Comparison of ENCODE assay signal across 16 cellular contexts in genomic region chr14:38070213-38070612, GRCh38.
DNase-seq lines count a peak whose midpoint lies in the region; ATAC-seq, FAIRE-seq and TF ChIP-seq lines count a peak whose summit lies in the region.
"Had no signal": no experiment of that assay in that cellular context is flagged by ENCODE, and none has a peak within 500 bp of the region (broad histone marks: within the 10 kb centered on the region; RNA-seq: fewer than 3 reads in every experiment).

No MANE protein-coding gene starts in this region.

- H4K20me1 ChIP-seq in GM23248 (ENCODE audit: insufficient read depth) (no peaks in the 10 kb centered on the region), astrocyte (ENCODE audit: insufficient read depth, low read length) (no peaks in the 10 kb centered on the region), osteoblast (ENCODE audit: insufficient read depth, low read length) (no peaks in the 10 kb centered on the region)
- H4K20me1 ChIP-seq: BLaER1 treated with 17β-estradiol and CSF1 and Interleukin-3, amounts not matched to agents 10 nM and 100 nM had no signal

- no peak overlapping the region for H3K4me3 ChIP-seq in GM23248
- H3K4me3 ChIP-seq in astrocyte (ENCODE audit: insufficient read depth, low read depth, low read length): no peak overlapping the region
- no peak overlapping the region for H3K4me3 ChIP-seq in osteoblast (ENCODE audit: insufficient read depth, low read length)
- H3K4me3 ChIP-seq: BLaER1 treated with 17β-estradiol and CSF1 and Interleukin-3, amounts not matched to agents 10 nM and 100 nM; K562 had no signal

- TF ChIP-seq CTCF in astrocyte (IDR thresholded peaks at IDR 0.05; ENCODE audit: insufficient read depth, low read depth, low read length): no peak
- no peak for TF ChIP-seq CTCF in osteoblast (IDR thresholded peaks at IDR 0.05; ENCODE audit: extremely low read depth, low read depth, low read length)

- 74 to 75% methylated on average over 1 of the region's 1 CpG for WGBS in GM23248 (ENCODE audit: low coverage in 1 of 2, low lambda C conversion rate in 2 of 2, missing lambda C conversion rate in 2 of 2), 2 experiments

- H3K27ac ChIP-seq in GM23248: no peak overlapping the region
- no peak overlapping the region for H3K27ac ChIP-seq in astrocyte (ENCODE audit: low read depth, low read length)
- H3K27ac ChIP-seq in osteoblast (ENCODE audit: low read depth, low read length): no peak overlapping the region
- H3K27ac ChIP-seq: BLaER1 treated with 17β-estradiol and CSF1 and Interleukin-3, amounts not matched to agents 10 nM and 100 nM had no signal

- H3K4me2 ChIP-seq in GM23248 (ENCODE audit: unreplicated experiment) (no peak overlapping the region), astrocyte (ENCODE audit: low read length) (no peak overlapping the region), osteoblast (ENCODE audit: insufficient read depth, low read length) (no peak overlapping the region)
- H3K4me2 ChIP-seq: BLaER1 treated with 17β-estradiol and CSF1 and Interleukin-3, amounts not matched to agents 10 nM and 100 nM had no signal

- H3K27me3 ChIP-seq in GM23248 (replicated peaks; ENCODE audit: insufficient read depth) (no peaks in the 10 kb centered on the region), astrocyte (ENCODE audit: insufficient read depth, low read length) (no peaks in the 10 kb centered on the region), osteoblast (ENCODE audit: insufficient read depth, low read length) (no peaks in the 10 kb centered on the region)
- H3K27me3 ChIP-seq: BLaER1 treated with 17β-estradiol and CSF1 and Interleukin-3, amounts not matched to agents 10 nM and 100 nM had no signal

- H3K36me3 ChIP-seq in GM23248 (ENCODE audit: low read depth) (no peaks in the 10 kb centered on the region), astrocyte (ENCODE audit: insufficient read depth, low read length) (no peaks in the 10 kb centered on the region), osteoblast (ENCODE audit: insufficient read depth, low read length) (no peaks in the 10 kb centered on the region)
- H3K36me3 ChIP-seq: BLaER1 treated with 17β-estradiol and CSF1 and Interleukin-3, amounts not matched to agents 10 nM and 100 nM had no signal

- no peak overlapping the region for H2AFZ ChIP-seq in GM23248
- no peak overlapping the region for H2AFZ ChIP-seq in astrocyte (ENCODE audit: low read depth, low read length)
- no peak overlapping the region for H2AFZ ChIP-seq in osteoblast (ENCODE audit: low read length)

- in situ Hi-C loops in GM23248 (cut with MboI): no loop called here

- H3K79me2 ChIP-seq in GM23248 (ENCODE audit: insufficient read depth) (no peaks in the 10 kb centered on the region), astrocyte (ENCODE audit: insufficient read depth, low read length) (no peaks in the 10 kb centered on the region), osteoblast (ENCODE audit: insufficient read depth, low read length) (no peaks in the 10 kb centered on the region)

- no peaks in the 10 kb centered on the region for H3K9me2 ChIP-seq in GM23248 (ENCODE audit: insufficient read depth)

- H3K9me3 ChIP-seq in GM23248 (ENCODE audit: low read depth) (no peaks in the 10 kb centered on the region), astrocyte (ENCODE audit: insufficient read depth, low read depth, low read length) (no peaks in the 10 kb centered on the region), osteoblast (ENCODE audit: low read depth, low read length) (peaks cover 2% of the 10 kb centered on the region)

- ATAC-seq in sciatic nerve: no peak
- ATAC-seq: K562 had no signal

- H3K27ac Mint-ChIP-seq in activated naive CD4-positive, alpha-beta T cell treated with anti-CD3 and anti-CD28 coated beads for 36 hours: peak overlapping the region; percentile 8
- H3K27ac Mint-ChIP-seq in astrocyte (ENCODE audit: unreplicated experiment): no peak overlapping the region

- intact Hi-C loops in activated naive CD4-positive, alpha-beta T cell treated with anti-CD3 and anti-CD28 coated beads for 36 hours (cut with micrococcal nuclease): loop anchor here (1.0 to 5.0 kb wide), 2 partner anchors 9 to 1753 kb away; no protein-coding TSS in a partner anchor
- intact Hi-C loops in sciatic nerve (cut with DNase I): no loop called here

- no peak overlapping the region for H3K4me3 Mint-ChIP-seq in activated naive CD4-positive, alpha-beta T cell treated with anti-CD3 and anti-CD28 coated beads for 36 hours
- H3K4me3 Mint-ChIP-seq in astrocyte (ENCODE audit: unreplicated experiment): no peak overlapping the region

- peak; percentile 34 for FAIRE-seq in astrocyte (lab: Jason Lieb, UNC)
- FAIRE-seq: H54, K562 had no signal

- H3K9ac ChIP-seq in GM23248 (no peak overlapping the region), astrocyte (ENCODE audit: low read length) (no peak overlapping the region)
- H3K9ac ChIP-seq: BLaER1 treated with 17β-estradiol and CSF1 and Interleukin-3, amounts not matched to agents 10 nM and 100 nM had no signal

- peaks cover 6% of the 10 kb centered on the region; the same call in 1 of the 2 replicates for H3F3A ChIP-seq in GM23248 (ENCODE audit: insufficient read depth)

- no peak for DNase-seq in activated naive CD4-positive, alpha-beta T cell treated with anti-CD3 and anti-CD28 coated beads for 36 hours
- DNase-seq in activated naive CD4-positive, alpha-beta T cell (lab: John Stamatoyannopoulos, UW): no peak
- peak; percentile 12 for DNase-seq in GM23248
- DNase-seq in astrocyte (ENCODE audit: low read depth): no peak
- DNase-seq in osteoblast (ENCODE audit: insufficient read length, low spot score, missing footprints): peak; percentile 5
- DNase-seq in sciatic nerve (ENCODE audit: low spot score): no peak
- DNase-seq in A172 (ENCODE audit: low spot score): no peak
- DNase-seq: DMS 273 treated with DMSO at 0.1 percent for 48 hours; DND-41; NCI-H1105; NCI-H1694; NK-92 treated with Interleukin-12 subunit alpha and Interleukin-12 subunit beta, amount 100 ng/mL, for 24 hours; Right ventricle myocardium superior had no signal

- H3K27me3 Mint-ChIP-seq in activated naive CD4-positive, alpha-beta T cell treated with anti-CD3 and anti-CD28 coated beads for 36 hours (ENCODE audit: low read depth): no peaks in the 10 kb centered on the region
- no peaks in the 10 kb centered on the region for H3K27me3 Mint-ChIP-seq in astrocyte (ENCODE audit: low read depth, unreplicated experiment)

- H3K4me1 Mint-ChIP-seq in activated naive CD4-positive, alpha-beta T cell treated with anti-CD3 and anti-CD28 coated beads for 36 hours (ENCODE audit: low read depth): peaks cover 60% of the 10 kb centered on the region
- H3K4me1 Mint-ChIP-seq in astrocyte (ENCODE audit: low read depth, unreplicated experiment): no peaks in the 10 kb centered on the region

- peaks cover 11% of the 10 kb centered on the region; the same call in 1 of the 2 replicates for H3K4me1 ChIP-seq in GM23248 (ENCODE audit: insufficient read depth)
- no peaks in the 10 kb centered on the region for H3K4me1 ChIP-seq in astrocyte (ENCODE audit: insufficient read depth, low read length)
- no peaks in the 10 kb centered on the region for H3K4me1 ChIP-seq in osteoblast (ENCODE audit: insufficient read depth, low read length)

- H3K9me3 Mint-ChIP-seq in activated naive CD4-positive, alpha-beta T cell treated with anti-CD3 and anti-CD28 coated beads for 36 hours: no peaks in the 10 kb centered on the region
- no peaks in the 10 kb centered on the region for H3K9me3 Mint-ChIP-seq in astrocyte (ENCODE audit: unreplicated experiment)

- CTCF ChIA-PET in activated naive CD4-positive, alpha-beta T cell treated with anti-CD3 and anti-CD28 coated beads for 36 hours (lab: Charles Lee): no interaction called here

- H3K36me3 Mint-ChIP-seq in activated naive CD4-positive, alpha-beta T cell treated with anti-CD3 and anti-CD28 coated beads for 36 hours (ENCODE audit: low read depth): peaks cover 3% of the 10 kb centered on the region
- H3K36me3 Mint-ChIP-seq in astrocyte (ENCODE audit: low read depth, unreplicated experiment): no peaks in the 10 kb centered on the region

Comparison
In these comparisons a context has a peak if more than half of its experiments do, and no peak if none do; other contexts are left out.
1. DNase-seq: peak in GM23248 (single experiment) and osteoblast (single experiment); none in activated naive CD4-positive, alpha-beta T cell treated with anti-CD3 and anti-CD28 coated beads for 36 hours (single experiment), activated naive CD4-positive, alpha-beta T cell (0 of 4), astrocyte (single experiment), sciatic nerve (single experiment) and A172 (single experiment).